In the genomic region with DNA sequence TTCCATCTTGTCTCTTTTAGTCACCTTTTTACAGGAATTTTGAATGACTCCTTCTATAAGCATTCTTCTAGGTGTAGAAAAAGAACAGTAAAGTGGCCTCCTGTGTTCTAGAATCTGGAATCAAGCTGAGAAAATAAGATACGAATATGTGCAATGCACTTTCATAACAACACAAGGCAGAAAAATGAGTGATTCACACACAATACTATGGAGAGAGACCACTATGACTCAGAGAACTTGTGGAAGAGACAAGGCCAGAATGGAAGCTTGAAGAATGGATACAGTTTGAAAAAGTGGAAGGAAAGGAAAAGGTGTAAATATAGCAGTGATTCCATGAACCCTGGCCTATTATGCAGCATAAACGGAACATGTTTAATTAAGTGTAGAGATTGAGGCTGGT, we compare ENCODE assay signal across 12 cellular contexts. TPM values are rescaled to one million over a fixed set of nuclear protein-coding genes. Genes with fewer than 3 reads are reported as not detected.
A peak's percentile ranks its signal among the peaks of the same experiment; 100 is the strongest.
DNase-seq lines count a peak whose midpoint lies in the region; ATAC-seq and TF ChIP-seq lines count a peak whose summit lies in the region.
"Had no signal": no experiment of that assay in that cellular context is flagged by ENCODE, and none has a peak within 500 bp of the region (broad histone marks: within the 10 kb centered on the region; RNA-seq: fewer than 3 reads in every experiment).

No MANE protein-coding gene starts in this region.

- H2AFZ ChIP-seq in IMR-90 (replicated peaks; ENCODE audit: low read length, poor library complexity) = no peak overlapping the region

- no peak for TF ChIP-seq POLR2A in IMR-90 (IDR thresholded peaks at IDR 0.05; ENCODE audit: low read depth, low read length)

- WGBS in IMR-90 (ENCODE audit: extremely low coverage in 2 of 2, insufficient read length in 1 of 2), 2 experiments = no CpG with 5 or more reads among the region's 2 CpGs

- H2AK9ac ChIP-seq in IMR-90 (replicated peaks; ENCODE audit: low read depth, low read length, poor library complexity) = no peak overlapping the region

- no peak overlapping the region for H3K27ac ChIP-seq in CD8-positive, alpha-beta T cell (ENCODE audit: low read depth, low read length)
- H3K27ac ChIP-seq in IMR-90 (ENCODE audit: insufficient read depth, low read length) = no peak overlapping the region

- no peak overlapping the region for H3K27ac Mint-ChIP-seq in CD8-positive, alpha-beta T cell
- H3K27ac Mint-ChIP-seq in activated naive CD8-positive, alpha-beta T cell treated with anti-CD3 and anti-CD28 coated beads for 36 hours = no peak overlapping the region
- no peak overlapping the region for H3K27ac Mint-ChIP-seq in immature natural killer cell
- H3K27ac Mint-ChIP-seq: brain had no signal

- no peaks in the 10 kb centered on the region for H4K20me1 ChIP-seq in IMR-90 (ENCODE audit: insufficient read depth, low read length)

- no peaks in the 10 kb centered on the region for H3K79me1 ChIP-seq in IMR-90 (ENCODE audit: low read depth in 1 of 2, low read length in 2 of 2)

- POLR2A ChIA-PET in CD8-positive, alpha-beta T cell (lab: Charles Lee) = interaction anchor here (1.7 kb wide), 1 partner anchor 135 kb away, joined by 3 read pairs; no protein-coding TSS in a partner anchor
- POLR2A ChIA-PET in IMR-90 (lab: Charles Lee; ENCODE audit: unreplicated experiment) = no interaction called here

- no peaks in the 10 kb centered on the region for H3K9me3 Mint-ChIP-seq in CD8-positive, alpha-beta T cell
- no peaks in the 10 kb centered on the region for H3K9me3 Mint-ChIP-seq in activated naive CD8-positive, alpha-beta T cell treated with anti-CD3 and anti-CD28 coated beads for 36 hours
- no peaks in the 10 kb centered on the region for H3K9me3 Mint-ChIP-seq in immature natural killer cell
- H3K9me3 Mint-ChIP-seq: brain had no signal

- no peak overlapping the region for H3K4ac ChIP-seq in IMR-90 (ENCODE audit: low read depth, low read length)

- no peak overlapping the region for H3K9ac ChIP-seq in IMR-90 (ENCODE audit: low read depth, low read length)

- H2BK5ac ChIP-seq in IMR-90 (ENCODE audit: low read depth, low read length, poor library complexity, severe bottlenecking) = no peak overlapping the region

- H2BK120ac ChIP-seq in IMR-90 (ENCODE audit: low read depth, low read length) = no peak overlapping the region

- no peak overlapping the region for H4K91ac ChIP-seq in IMR-90 (ENCODE audit: insufficient read depth, low read depth, low read length)

- no peak overlapping the region for H2BK15ac ChIP-seq in IMR-90 (ENCODE audit: low read depth, low read length)

- H3K14ac ChIP-seq in IMR-90 (replicated peaks; ENCODE audit: low read depth, low read length) = no peak overlapping the region

- dilution Hi-C loops in IMR-90 (cut with HindIII; ENCODE audit: low sequenced_read_pairs, unreplicated experiment) = no loop called here

- peak overlapping the region; percentile 70 for H3K4me3 Mint-ChIP-seq in CD8-positive, alpha-beta T cell
- peak overlapping the region; percentile 30 for H3K4me3 Mint-ChIP-seq in activated naive CD8-positive, alpha-beta T cell treated with anti-CD3 and anti-CD28 coated beads for 36 hours
- peak overlapping the region; percentile 3 to 70 (median 28) for H3K4me3 Mint-ChIP-seq in immature natural killer cell

- H3K4me3 ChIP-seq in CD8-positive, alpha-beta T cell (ENCODE audit: low read depth, low read length) = peak overlapping the region; percentile 38
- H3K4me3 ChIP-seq in IMR-90 (ENCODE audit: insufficient read depth, low read depth, low read length) = no peak overlapping the region

- H3K9me1 ChIP-seq in IMR-90 (ENCODE audit: insufficient read depth, low read length) = no peaks in the 10 kb centered on the region

- H2BK20ac ChIP-seq in IMR-90 (ENCODE audit: low read depth, low read length) = no peak overlapping the region

- no TSS peak for BruUV-seq in IMR-90 (replicated peaks; lab: Mats Ljungman, UMichigan)

- no peaks in the 10 kb centered on the region for H3K36me3 Mint-ChIP-seq in CD8-positive, alpha-beta T cell
- no peaks in the 10 kb centered on the region for H3K36me3 Mint-ChIP-seq in activated naive CD8-positive, alpha-beta T cell treated with anti-CD3 and anti-CD28 coated beads for 36 hours
- no peaks in the 10 kb centered on the region for H3K36me3 Mint-ChIP-seq in immature natural killer cell
- H3K36me3 Mint-ChIP-seq: brain had no signal

- H3K27me3 ChIP-seq in CD8-positive, alpha-beta T cell (ENCODE audit: insufficient read depth, low read length) = no peaks in the 10 kb centered on the region
- no peaks in the 10 kb centered on the region for H3K27me3 ChIP-seq in IMR-90 (ENCODE audit: control insufficient read depth, insufficient read depth, low read length)

- CTCF ChIA-PET in CD8-positive, alpha-beta T cell (lab: Charles Lee) = interaction anchor here (1.4 to 1.6 kb wide), 2 partner anchors 84 to 135 kb away, joined by 4 read pairs; no protein-coding TSS in a partner anchor
- CTCF ChIA-PET in IMR-90 (lab: Yijun Ruan, JAX) = no interaction called here

- no peak overlapping the region for H4K5ac ChIP-seq in IMR-90 (ENCODE audit: low read depth, low read length)

- ATAC-seq in CD8-positive, alpha-beta T cell = no peak
- ATAC-seq in IMR-90 (ENCODE audit: low read depth) (no peak), GM18861 (IDR thresholded peaks at IDR 0.05; ENCODE audit: unreplicated experiment) (no peak)

- no peak overlapping the region for H3K23ac ChIP-seq in IMR-90 (ENCODE audit: low read depth, low read length)

- no peaks in the 10 kb centered on the region for H3K9me3 ChIP-seq in CD8-positive, alpha-beta T cell (ENCODE audit: low read length)
- peaks cover under 1% of the 10 kb centered on the region; the same call in 1 of the 2 replicates for H3K9me3 ChIP-seq in IMR-90 (ENCODE audit: control insufficient read depth, insufficient read depth, low read length)

- intact Hi-C loops in CD8-positive, alpha-beta T cell (cut with DNase I, micrococcal nuclease) = loop anchor here in 1 of 2 experiments (2.0 to 5.0 kb wide), 2 partner anchors 16 to 74 kb away; no protein-coding TSS in a partner anchor
- intact Hi-C loops in IMR-90 (cut with micrococcal nuclease) = no loop called here

- no peak overlapping the region for H4K8ac ChIP-seq in IMR-90 (ENCODE audit: low read depth in 2 of 2, low read length in 2 of 2)

- no peak for TF ChIP-seq RAD21 in IMR-90 (IDR thresholded peaks at IDR 0.05; ENCODE audit: low read length)

- H3K27me3 Mint-ChIP-seq in CD8-positive, alpha-beta T cell (ENCODE audit: low read depth) = no peaks in the 10 kb centered on the region
- H3K27me3 Mint-ChIP-seq in activated naive CD8-positive, alpha-beta T cell treated with anti-CD3 and anti-CD28 coated beads for 36 hours = no peaks in the 10 kb centered on the region
- H3K27me3 Mint-ChIP-seq in immature natural killer cell (ENCODE audit: low read depth in 3 of 3) = peaks cover 0 to 1% (median 0%) of the 10 kb centered on the region in 3 donors
- H3K27me3 Mint-ChIP-seq: brain had no signal

- no peak overlapping the region for H3K4me2 ChIP-seq in IMR-90 (ENCODE audit: low read depth, low read length)

- no peak overlapping the region for H3K18ac ChIP-seq in IMR-90 (ENCODE audit: low read depth, low read length)

- peaks cover 19% of the 10 kb centered on the region for H3K4me1 Mint-ChIP-seq in CD8-positive, alpha-beta T cell (ENCODE audit: low read depth)
- H3K4me1 Mint-ChIP-seq in activated naive CD8-positive, alpha-beta T cell treated with anti-CD3 and anti-CD28 coated beads for 36 hours = peaks cover 19% of the 10 kb centered on the region
- H3K4me1 Mint-ChIP-seq in immature natural killer cell = peaks cover 11 to 14% of the 10 kb centered on the region in 2 donors

- no peak for DNase-seq in CD8-positive, alpha-beta T cell
- DNase-seq in IMR-90 (peak; percentile 13), immature natural killer cell (no peak), iPS-NIHi7 (ENCODE audit: extremely low spot score) (no peak), HT-29 (ENCODE audit: low spot score) (no peak)
- no peak for DNase-seq in activated naive CD8-positive, alpha-beta T cell treated with anti-CD3 and anti-CD28 coated beads for 36 hours
- no peak for DNase-seq in NK-92 treated with Interleukin-12 subunit alpha and Interleukin-12 subunit beta, amount 100 ng/mL, for 24 hours (lab: John Stamatoyannopoulos, UW)
- DNase-seq: DMS153; NCI-H774; stimulated activated CD4-positive, alpha-beta T cell treated with anti-CD3 and anti-CD28 coated beads, Interleukin-4, amount 100 ng/mL, for 4 hours had no signal

- no peak overlapping the region for H3K56ac ChIP-seq in IMR-90 (ENCODE audit: extremely low read depth, insufficient read depth, low read length)

- H2AK5ac ChIP-seq in IMR-90 (ENCODE audit: low read depth, low read length) = no peak overlapping the region

- no peaks in the 10 kb centered on the region for H3K36me3 ChIP-seq in CD8-positive, alpha-beta T cell (ENCODE audit: insufficient read depth, low read length)
- H3K36me3 ChIP-seq in IMR-90 (ENCODE audit: control insufficient read depth, insufficient read depth, low read length) = no peaks in the 10 kb centered on the region

- in situ Hi-C loops in IMR-90 (cut with MboI; ENCODE audit: low sequenced_read_pairs) = no loop called here

- TF ChIP-seq CTCF in CD8-positive, alpha-beta T cell (IDR thresholded peaks at IDR 0.05) = no peak
- TF ChIP-seq CTCF in IMR-90 (conservative IDR thresholded peaks at IDR 0.05; ENCODE audit: low read depth, low read length) = no peak

- peaks cover 9% of the 10 kb centered on the region for H3K4me1 ChIP-seq in CD8-positive, alpha-beta T cell (ENCODE audit: insufficient read depth, low read length)
- H3K4me1 ChIP-seq in IMR-90 (ENCODE audit: control insufficient read depth, insufficient read depth, low read length) = no peaks in the 10 kb centered on the region

TF ChIP-seq in IMR-90, 13 proteins besides CTCF, POLR2A, EP300 and RAD21:
- no peak for TF ChIP-seq RFX5 (IDR thresholded peaks at IDR 0.05; ENCODE audit: low read depth, low read length)
- TF ChIP-seq FOS (IDR thresholded peaks at IDR 0.05; ENCODE audit: low read depth, low read length) = 0 out of 2 replicates have a peak, but pooled peaks have one; percentile 12
TF ChIP-seq in IMR-90: peak in this region for 1.

RNA-seq across cellular contexts. Expression of gene SAMSN1, which starts 57.1 kb away (rescaled TPM):
- 10 to 100 TPM; 45.8 to 47.0 TPM for total RNA-seq in CD8-positive, alpha-beta T cell
- total RNA-seq in IMR-90 (2012; rRNA removed) = not detected in 2 replicates
- polyA plus RNA-seq in IMR-90 (2012; rRNA removed) (not detected in 2 replicates), immature natural killer cell (10 to 100 TPM; 15.4 to 21.0 (median 19.6) TPM)
- polyA plus RNA-seq in IMR-90 (2012; cell fraction: cytosol; rRNA removed) = not detected in 2 replicates
- 0.03 TPM in 1 of 2 replicates, not detected in the other for polyA plus RNA-seq in IMR-90 (2012; cell fraction: nucleus; rRNA removed; ENCODE audit: low replicate concordance)
- 100 to 1,000 TPM; 113 to 119 TPM for total RNA-seq in activated naive CD8-positive, alpha-beta T cell treated with anti-CD3 and anti-CD28 coated beads for 36 hours
- 0.08 TPM in 1 of 2 replicates, not detected in the other for total RNA-seq in HT-29 (2014; rRNA removed; shearing (Covaris generic))

Comparison
In these comparisons a context has a peak if more than half of its experiments do, and no peak if none do; other contexts are left out.
1. RNA of gene SAMSN1, which starts 57.1 kb away (total RNA-seq): 113 to 119 TPM in activated naive CD8-positive, alpha-beta T cell treated with anti-CD3 and anti-CD28 coated beads for 36 hours and 45.8 to 47.0 TPM in CD8-positive, alpha-beta T cell; 0.08 TPM in HT-29 and not detected in IMR-90; every median in the first group is over 10 times any median in the second.
2. Peak in every context shown above with its lines, with median percentiles within 50 percentile points of each other: H3K4me3 Mint-ChIP-seq.